ENCODE assay signal across 1 cellular context in the genomic region with DNA sequence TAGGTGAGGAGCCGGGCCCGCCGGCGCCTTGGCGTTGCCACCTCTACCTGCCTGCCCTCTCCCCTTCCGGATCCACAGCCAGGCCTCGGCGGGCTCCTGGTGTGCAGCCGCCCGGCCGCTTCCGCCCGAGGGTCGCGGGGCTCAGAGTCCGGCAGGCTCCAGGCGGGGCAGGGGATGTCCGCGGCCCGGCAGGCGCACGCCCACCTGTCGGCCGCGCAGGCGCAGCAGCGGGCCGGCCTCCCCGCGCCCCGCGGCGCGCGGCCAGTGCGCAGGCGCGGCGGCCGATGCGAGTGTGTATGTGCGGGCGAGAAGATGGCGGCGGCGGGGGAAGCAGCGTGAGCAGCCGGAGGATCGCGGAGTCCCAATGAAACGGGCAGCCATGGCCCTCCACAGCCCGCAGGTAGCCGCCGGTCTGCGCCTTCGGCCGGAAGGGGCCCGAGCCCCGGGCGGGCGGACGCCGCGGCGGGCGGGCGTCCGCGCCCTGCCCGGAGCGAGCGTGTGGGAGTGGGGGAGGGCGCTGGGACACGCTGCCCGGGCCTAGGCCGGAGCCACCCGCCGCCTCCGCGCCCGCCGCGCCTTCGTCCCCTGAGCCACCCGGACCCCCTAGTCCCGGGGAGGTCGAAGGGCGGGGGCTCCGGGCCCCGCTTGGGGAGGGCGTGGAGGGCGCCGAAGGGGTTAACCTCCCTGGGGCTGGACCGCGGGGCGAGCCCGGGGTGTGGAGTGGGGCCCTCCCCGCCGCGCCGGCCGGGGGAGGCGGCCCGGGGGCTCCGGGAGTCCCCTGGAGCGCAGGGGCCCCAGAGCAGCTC.
TF ChIP-seq lines count a peak whose summit lies in the region.

Gene USP10 (plus strand): TSS at position 289 of the 806 bp plus-strand sequence. CDS start 91 bp downstream, at position 380.

TF ChIP-seq in K562, 482 proteins besides CTCF, POLR2A, EP300 and RAD21 (continued from another document):
- TF ChIP-seq MAZ (CRISPR knock-in tag; conservative IDR thresholded peaks at IDR 0.05 in 1 of 2, IDR thresholded peaks at IDR 0.05 in 1 of 2) (peak; percentile 19 to 47; a peak in 2 of 4 replicates), DMBX1 (CRISPR knock-in tag; IDR thresholded peaks at IDR 0.05; ENCODE audit: borderline replicate concordance) (0 out of 2 replicates have a peak, but pooled peaks have one; percentile 37), FOXK1 (CRISPR knock-in tag; IDR thresholded peaks at IDR 0.05; ENCODE audit: borderline replicate concordance) (no peak), NR2F6 (CRISPR knock-in tag; IDR thresholded peaks at IDR 0.05) (no peak), GTF2E2 (tag; IDR thresholded peaks at IDR 0.05) (no peak; the same call in 1 of the 2 replicates), USF1 (CRISPR knock-in tag; IDR thresholded peaks at IDR 0.05) (no peak), PPARD (CRISPR knock-in tag; IDR thresholded peaks at IDR 0.05) (no peak), ZNF561 (CRISPR knock-in tag; conservative IDR thresholded peaks at IDR 0.05) (no peak), SMC3 (conservative IDR thresholded peaks at IDR 0.05; ENCODE audit: insufficient read depth, low read depth, low read length) (no peak)
- TF ChIP-seq, protein P1, sequence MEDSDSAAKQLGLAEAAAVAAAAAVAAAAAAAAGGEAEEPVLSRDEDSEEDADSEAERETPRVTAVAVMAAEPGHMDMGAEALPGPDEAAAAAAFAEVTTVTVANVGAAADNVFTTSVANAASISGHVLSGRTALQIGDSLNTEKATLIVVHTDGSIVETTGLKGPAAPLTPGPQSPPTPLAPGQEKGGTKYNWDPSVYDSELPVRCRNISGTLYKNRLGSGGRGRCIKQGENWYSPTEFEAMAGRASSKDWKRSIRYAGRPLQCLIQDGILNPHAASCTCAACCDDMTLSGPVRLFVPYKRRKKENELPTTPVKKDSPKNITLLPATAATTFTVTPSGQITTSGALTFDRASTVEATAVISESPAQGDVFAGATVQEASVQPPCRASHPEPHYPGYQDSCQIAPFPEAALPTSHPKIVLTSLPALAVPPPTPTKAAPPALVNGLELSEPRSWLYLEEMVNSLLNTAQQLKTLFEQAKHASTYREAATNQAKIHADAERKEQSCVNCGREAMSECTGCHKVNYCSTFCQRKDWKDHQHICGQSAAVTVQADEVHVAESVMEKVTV (CRISPR knock-in tag; IDR thresholded peaks at IDR 0.05) = no peak
